In genomic region chr15:25739687-25740121, GRCh38 we compare ENCODE assay signal across 8 cellular contexts.
DNase-seq lines count a peak whose midpoint lies in the region; ATAC-seq and TF ChIP-seq lines count a peak whose summit lies in the region.

No MANE protein-coding gene starts in this region.

- in situ Hi-C loops in astrocyte of the spinal cord (cut with HindIII; ENCODE audit: low sequenced_read_pairs) = no loop called here

- peaks cover 19 to 52% (median 42%) of the 10 kb centered on the region in 7 donors for H3K4me1 Mint-ChIP-seq in naive thymus-derived CD4-positive, alpha-beta T cell

- intact Hi-C loops in naive thymus-derived CD4-positive, alpha-beta T cell (cut with micrococcal nuclease) = loop anchor here (1.0 to 10.0 kb wide), 6 partner anchors 122 to 525 kb away; no protein-coding TSS in a partner anchor

- no peaks in the 10 kb centered on the region for H3K27me3 ChIP-seq in naive thymus-derived CD4-positive, alpha-beta T cell (ENCODE audit: control insufficient read depth in 2 of 2, insufficient read depth in 2 of 2, low read length in 2 of 2)

- H3K4me3 ChIP-seq in astrocyte of the spinal cord (ENCODE audit: low read depth, low read length) = no peak overlapping the region
- no peak overlapping the region for H3K4me3 ChIP-seq in naive thymus-derived CD4-positive, alpha-beta T cell (ENCODE audit: low read length)

- H3K4me3 Mint-ChIP-seq in naive thymus-derived CD4-positive, alpha-beta T cell = peak overlapping the region in 1 of 10 donors; percentile 2

- H3K4me1 ChIP-seq in naive thymus-derived CD4-positive, alpha-beta T cell (ENCODE audit: control insufficient read depth in 2 of 2, insufficient read depth in 2 of 2, low read length in 2 of 2) = no peaks in the 10 kb centered on the region

- H3K27ac ChIP-seq in C4-2B = no peak overlapping the region
- no peak overlapping the region for H3K27ac ChIP-seq in naive thymus-derived CD4-positive, alpha-beta T cell (ENCODE audit: low read depth, low read length)

- no peaks in the 10 kb centered on the region for H3K27me3 Mint-ChIP-seq in naive thymus-derived CD4-positive, alpha-beta T cell

- H3K9me3 ChIP-seq in naive thymus-derived CD4-positive, alpha-beta T cell (ENCODE audit: control insufficient read depth in 2 of 3, low read length in 3 of 3) = no peaks in the 10 kb centered on the region

- peak; percentile 54 for ATAC-seq in GM21619 (IDR thresholded peaks at IDR 0.05; ENCODE audit: unreplicated experiment)
- ATAC-seq in naive thymus-derived CD4-positive, alpha-beta T cell = peak; percentile 82

- TF ChIP-seq CTCF in C4-2B (conservative IDR thresholded peaks at IDR 0.05) (peak; percentile 33; the same call in 1 of the 2 replicates), astrocyte of the spinal cord (IDR thresholded peaks at IDR 0.05; ENCODE audit: low read depth, low read length) (peak; percentile 63)

- peaks cover 0 to 12% (median 0%) of the 10 kb centered on the region in 3 experiments for H3K36me3 ChIP-seq in naive thymus-derived CD4-positive, alpha-beta T cell (ENCODE audit: control insufficient read depth in 2 of 3, insufficient read depth in 3 of 3, low read length in 3 of 3)

- H3K27ac Mint-ChIP-seq in naive thymus-derived CD4-positive, alpha-beta T cell = peak overlapping the region in 8 of 9 donors; percentile 1 to 69 (median 18)

- peaks cover 0 to 23% (median 4%) of the 10 kb centered on the region in 5 donors for H3K36me3 Mint-ChIP-seq in naive thymus-derived CD4-positive, alpha-beta T cell

- CTCF ChIA-PET in naive thymus-derived CD4-positive, alpha-beta T cell (lab: Charles Lee) = interaction anchor here (3.5 kb wide), 1 partner anchor 194 kb away, joined by 22 read pairs; no protein-coding TSS in a partner anchor

- peaks cover 0 to 2% (median 0%) of the 10 kb centered on the region in 11 donors for H3K9me3 Mint-ChIP-seq in naive thymus-derived CD4-positive, alpha-beta T cell

- peak; percentile 2 for DNase-seq in NCI-H82 treated with DMSO at 0.1 percent for 48 hours (lab: John Stamatoyannopoulos, UW; ENCODE audit: unreplicated experiment)
- DNase-seq in astrocyte of the spinal cord (ENCODE audit: low read depth, low spot score) = peak; percentile 49
- peak in 7 of 9 donors; percentile 42 to 60 (median 56) for DNase-seq in naive thymus-derived CD4-positive, alpha-beta T cell
- no peak for DNase-seq in NCI-H1436 treated with DMSO at 0.1 percent for 48 hours (lab: John Stamatoyannopoulos, UW)
- no peak for DNase-seq in putamen (ENCODE audit: low spot score)
- DNase-seq in NK-92 (lab: John Stamatoyannopoulos, UW; ENCODE audit: unreplicated experiment) = no peak

- POLR2A ChIA-PET in naive thymus-derived CD4-positive, alpha-beta T cell (lab: Charles Lee) = no interaction called here

Comparison
In these comparisons a context has a peak if more than half of its experiments do, and no peak if none do; other contexts are left out.
1. DNase-seq: peak in NCI-H82 treated with DMSO at 0.1 percent for 48 hours (single experiment), astrocyte of the spinal cord (single experiment) and naive thymus-derived CD4-positive, alpha-beta T cell (7 of 9); none in NCI-H1436 treated with DMSO at 0.1 percent for 48 hours (single experiment), putamen (single experiment) and NK-92 (single experiment).